In genomic region chr21:46667735-46668380, GRCh38 we compare ENCODE assay signal across 8 cellular contexts. TPM values are rescaled to one million over a fixed set of nuclear protein-coding genes. Genes with fewer than 3 reads are reported as not detected.
DNase-seq lines count a peak whose midpoint lies in the region; TF ChIP-seq lines count a peak whose summit lies in the region.

No MANE protein-coding gene starts in this region.

- WGBS in thymus, result 2% methylated on average over 55 of the region's 55 CpGs

- TF ChIP-seq POLR2A in breast epithelium (IDR thresholded peaks at IDR 0.05), result no peak

- H3K36me3 ChIP-seq in breast epithelium, result peaks cover 7% of the 10 kb centered on the region
- H3K36me3 ChIP-seq in thymus (ENCODE audit: control insufficient read depth, insufficient read depth), result peaks cover 6% of the 10 kb centered on the region

- H3K4me1 ChIP-seq in breast epithelium (no peaks in the 10 kb centered on the region), thymus (ENCODE audit: control insufficient read depth, insufficient read depth, low read length) (peaks cover 8% of the 10 kb centered on the region)

- no peaks in the 10 kb centered on the region for H3K27me3 ChIP-seq in breast epithelium
- H3K27me3 ChIP-seq in thymus (ENCODE audit: control insufficient read depth, insufficient read depth), result peaks cover 14% of the 10 kb centered on the region

- H3K9me3 ChIP-seq in breast epithelium (no peaks in the 10 kb centered on the region), thymus (ENCODE audit: control insufficient read depth) (no peaks in the 10 kb centered on the region)

- peak; percentile 43 for DNase-seq in stimulated activated CD4-positive, alpha-beta T cell treated with anti-CD3 and anti-CD28 coated beads, Interleukin-15, amount 100 ng/mL, for 24 hours
- DNase-seq in stimulated activated CD4-positive, alpha-beta T cell treated with anti-CD3 and anti-CD28 coated beads, Interleukin-1b, Interleukin-23, amount 100 ng/mL, for 48 hours, result no peak
- DNase-seq in NCI-H460 (ENCODE audit: extremely low read depth, low read depth) (peak; percentile 65), breast epithelium (ENCODE audit: low spot score in 2 of 2) (no peak), left kidney (ENCODE audit: low read depth, low spot score) (peak; percentile 73), CD1c-positive myeloid dendritic cell (ENCODE audit: extremely low spot score) (no peak), GOT3 (lab: John Stamatoyannopoulos, UW) (no peak)

- H3K27ac ChIP-seq in breast epithelium (no peak overlapping the region), thymus (ENCODE audit: low read depth) (no peak overlapping the region)

- intact Hi-C loops in breast epithelium (cut with DNase I; ENCODE audit: low total_unique reads), result no loop called here

- no peak for TF ChIP-seq CTCF in breast epithelium (IDR thresholded peaks at IDR 0.05)

- peak overlapping the region; percentile 28 to 74 (median 49) for H3K4me3 ChIP-seq in breast epithelium
- peak overlapping the region; percentile 58 for H3K4me3 ChIP-seq in thymus (ENCODE audit: low read length)

RNA-seq across cellular contexts. Expression of gene PRMT2, which starts 32.4 kb away (rescaled TPM):
- total RNA-seq in NCI-H460 (2014; rRNA removed; shearing (Covaris generic)), result 37.0 and 40.4 TPM in 2 replicates
- 36.9 and 48.4 TPM in 2 replicates for polyA plus RNA-seq in NCI-H460 (2014; cell fraction: nucleus; rRNA removed)
- 100 to 1,000 TPM in 2 of 3 donors, 10 to 100 TPM in 1; 92.1 to 145 (median 130) TPM for total RNA-seq in breast epithelium
- polyA plus RNA-seq in thymus, result 98.8 TPM

Comparison
In these comparisons a context has a peak if more than half of its experiments do, and no peak if none do; other contexts are left out.
1. DNase-seq: peak in stimulated activated CD4-positive, alpha-beta T cell treated with anti-CD3 and anti-CD28 coated beads, Interleukin-15, amount 100 ng/mL, for 24 hours (single experiment), NCI-H460 (single experiment) and left kidney (single experiment); none in stimulated activated CD4-positive, alpha-beta T cell treated with anti-CD3 and anti-CD28 coated beads, Interleukin-1b, Interleukin-23, amount 100 ng/mL, for 48 hours (single experiment), breast epithelium (0 of 2), CD1c-positive myeloid dendritic cell (single experiment) and GOT3 (single experiment).